Comparison of ENCODE assay signal across 17 cellular contexts in the genomic region with DNA sequence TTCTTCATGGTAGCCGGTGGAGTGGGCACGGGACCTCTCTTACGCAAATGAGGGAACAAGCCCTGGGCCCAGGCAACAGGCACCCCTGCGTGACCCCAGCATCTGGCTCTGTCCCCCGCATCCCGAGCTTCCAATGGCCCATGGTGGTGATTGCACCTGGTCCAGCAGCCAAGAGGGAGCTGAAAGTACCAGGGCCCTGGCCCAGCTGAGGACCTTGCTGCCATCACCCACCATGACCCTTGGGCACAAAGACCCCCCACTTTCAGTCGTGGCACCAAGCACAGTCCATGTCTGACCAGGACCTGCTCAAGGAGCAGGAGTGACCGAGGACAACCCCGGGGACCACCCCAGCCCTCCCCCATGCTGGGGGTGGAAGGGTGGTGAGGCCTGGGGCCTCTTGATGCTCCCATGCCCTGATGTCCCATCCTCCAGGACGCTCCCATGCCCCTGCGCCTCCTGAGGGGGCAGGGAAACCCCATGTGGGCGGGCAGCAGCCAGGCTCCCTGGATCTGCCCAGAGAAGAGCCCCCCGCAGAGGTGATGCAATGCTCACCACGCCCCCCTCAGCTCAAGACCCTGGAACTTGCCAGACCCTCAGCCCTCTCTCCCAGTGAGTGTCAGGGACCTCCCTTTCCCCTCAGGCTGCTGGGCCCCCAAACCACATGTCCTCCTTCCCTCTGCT.
"Had no signal": no experiment of that assay in that cellular context is flagged by ENCODE, and none has a peak within 500 bp of the region (broad histone marks: within the 10 kb centered on the region; RNA-seq: fewer than 3 reads in every experiment).

No MANE protein-coding gene starts in this region.

- H3K4me3 ChIP-seq: dorsolateral prefrontal cortex, heart right ventricle, left ventricle myocardium inferior, tibial artery, upper lobe of left lung, uterus had no signal

- H3K27me3 ChIP-seq: dorsolateral prefrontal cortex, neutrophil, tibial artery, upper lobe of left lung, uterus had no signal

- H3K4me1 ChIP-seq: left ventricle myocardium inferior, tibial artery, upper lobe of left lung had no signal

- H3K27ac Mint-ChIP-seq: naive thymus-derived CD4-positive, alpha-beta T cell; nephron progenitor cell had no signal

- H3K27ac ChIP-seq: dorsolateral prefrontal cortex, heart right ventricle, left ventricle myocardium inferior, neutrophil, tibial artery, upper lobe of left lung, uterus had no signal

- H3K4me1 Mint-ChIP-seq: naive thymus-derived CD4-positive, alpha-beta T cell had no signal

- H3K9me3 ChIP-seq: left ventricle myocardium inferior, neutrophil, tibial artery, uterus had no signal

- DNase-seq: cortex of kidney; effector memory CD4-positive, alpha-beta T cell; heart right ventricle; islet precursor cell; left ventricle myocardium inferior; naive thymus-derived CD4-positive, alpha-beta T cell; nephron progenitor cell; small intestine; stimulated activated CD4-positive, alpha-beta T cell treated with anti-CD3 and anti-CD28 coated beads, Interleukin-2, amount 100 ng/mL, for 48 hours; stimulated activated naive CD4-positive, alpha-beta T cell treated with Interleukin-2 at 50 U/mL for 16 hours; upper lobe of left lung; uterus had no signal

- H3K4me3 Mint-ChIP-seq: naive thymus-derived CD4-positive, alpha-beta T cell; nephron progenitor cell had no signal

- H3K36me3 ChIP-seq: heart right ventricle, left ventricle myocardium inferior, neutrophil, tibial artery, upper lobe of left lung, uterus had no signal

- ATAC-seq: esophagus mucosa; naive thymus-derived CD4-positive, alpha-beta T cell; right cardiac atrium had no signal
